In the genomic region with DNA sequence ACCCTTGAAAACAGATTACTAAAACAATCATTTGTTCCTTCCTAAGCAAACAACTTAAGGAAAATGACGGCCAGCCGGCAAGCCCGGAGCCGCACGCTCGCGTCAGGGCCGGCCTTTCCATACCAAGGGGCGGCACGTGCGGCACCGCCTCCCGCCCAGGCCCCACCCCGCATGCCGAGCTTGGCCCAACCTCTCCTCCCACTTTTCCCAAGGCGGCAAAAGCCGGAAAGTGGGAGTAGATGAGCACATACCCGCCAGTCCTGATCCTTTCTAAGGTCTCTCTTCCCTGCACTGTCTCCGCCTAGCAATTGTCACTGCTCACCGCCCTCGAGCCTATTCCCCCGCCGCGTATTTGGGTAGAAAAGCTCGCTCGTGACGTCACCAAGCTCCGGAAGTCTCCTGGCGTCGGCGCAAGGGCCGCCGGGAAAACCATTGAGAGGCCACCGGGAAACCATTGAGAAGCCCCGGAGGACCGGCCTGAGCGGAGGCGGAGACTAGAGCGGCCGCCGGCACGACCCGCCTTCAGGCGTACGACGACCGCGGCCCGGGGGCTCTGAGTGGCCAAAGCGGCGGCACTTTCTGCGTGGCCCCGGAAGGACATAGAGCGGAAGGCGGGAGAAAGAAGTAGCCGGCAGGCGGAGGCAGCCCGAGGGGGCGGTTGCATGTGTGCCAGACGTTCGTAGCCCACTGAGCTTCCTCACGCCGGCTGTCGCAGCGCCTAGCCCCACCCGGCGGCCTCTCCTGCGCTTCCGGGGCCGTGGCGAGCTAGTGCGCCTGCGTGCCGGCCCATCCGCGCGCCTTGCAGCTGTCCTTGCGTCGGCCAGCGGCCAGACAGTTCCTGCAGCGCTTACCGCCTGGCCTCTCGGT, we compare ENCODE assay signal across 8 cellular contexts. TPM values are rescaled to one million over a fixed set of nuclear protein-coding genes. Genes with fewer than 3 reads are reported as not detected.
DNase-seq lines count a peak whose midpoint lies in the region; ATAC-seq, FAIRE-seq and TF ChIP-seq lines count a peak whose summit lies in the region.

A gene with protein sequence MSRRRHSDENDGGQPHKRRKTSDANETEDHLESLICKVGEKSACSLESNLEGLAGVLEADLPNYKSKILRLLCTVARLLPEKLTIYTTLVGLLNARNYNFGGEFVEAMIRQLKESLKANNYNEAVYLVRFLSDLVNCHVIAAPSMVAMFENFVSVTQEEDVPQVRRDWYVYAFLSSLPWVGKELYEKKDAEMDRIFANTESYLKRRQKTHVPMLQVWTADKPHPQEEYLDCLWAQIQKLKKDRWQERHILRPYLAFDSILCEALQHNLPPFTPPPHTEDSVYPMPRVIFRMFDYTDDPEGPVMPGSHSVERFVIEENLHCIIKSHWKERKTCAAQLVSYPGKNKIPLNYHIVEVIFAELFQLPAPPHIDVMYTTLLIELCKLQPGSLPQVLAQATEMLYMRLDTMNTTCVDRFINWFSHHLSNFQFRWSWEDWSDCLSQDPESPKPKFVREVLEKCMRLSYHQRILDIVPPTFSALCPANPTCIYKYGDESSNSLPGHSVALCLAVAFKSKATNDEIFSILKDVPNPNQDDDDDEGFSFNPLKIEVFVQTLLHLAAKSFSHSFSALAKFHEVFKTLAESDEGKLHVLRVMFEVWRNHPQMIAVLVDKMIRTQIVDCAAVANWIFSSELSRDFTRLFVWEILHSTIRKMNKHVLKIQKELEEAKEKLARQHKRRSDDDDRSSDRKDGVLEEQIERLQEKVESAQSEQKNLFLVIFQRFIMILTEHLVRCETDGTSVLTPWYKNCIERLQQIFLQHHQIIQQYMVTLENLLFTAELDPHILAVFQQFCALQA (plus strand): TSS at position 830 of the 867 bp plus-strand sequence. CDS start 61 bp downstream, outside the sequence.
A gene (minus strand): TSS at position 377 of the 867 bp plus-strand sequence. CDS start 5,806 bp downstream, outside the sequence.

- FAIRE-seq in D721Med (lab: Jason Lieb, UNC) = no peak

- peak within 1 kb of the TSS; percentile 97 for H3K4me3 ChIP-seq in OCI-LY7 (ENCODE audit: low read depth, low read length, poor library complexity, severe bottlenecking)
- H3K4me3 ChIP-seq in mononuclear cell (ENCODE audit: low read length) = peak within 1 kb of the TSS; percentile 92

- peaks cover 90% of the 10 kb centered on the region for H3K79me2 ChIP-seq in OCI-LY7 (ENCODE audit: insufficient read depth, low read depth, low read length)

- no peaks in the 10 kb centered on the region for H3K27me3 ChIP-seq in mononuclear cell (ENCODE audit: insufficient read depth, low read length)

- peaks cover 26% of the 10 kb centered on the region for H4K20me1 ChIP-seq in OCI-LY7 (ENCODE audit: insufficient read depth, low read length)

- CTCF ChIA-PET in OCI-LY7 (lab: Charles Lee; ENCODE audit: unreplicated experiment) = interaction anchor here (0.6 to 1.3 kb wide), 6 partner anchors 12 to 795 kb away, joined by 3 to 7 read pairs (median 4); a partner anchor contains a TSS

- peak; percentile 40 for DNase-seq in D721Med (ENCODE audit: insufficient read length, low spot score)
- peak; percentile 80 for DNase-seq in HuH-7.5 (ENCODE audit: low spot score)
- DNase-seq in OCI-LY7 (ENCODE audit: low spot score) = peak; percentile 99
- DNase-seq in activated T-cell treated with anti-CD3 and anti-CD28 coated beads for 1 hour (ENCODE audit: low read depth) = peak; percentile 90
- DNase-seq in epidermal melanocyte (ENCODE audit: insufficient read length, low spot score) = peak; percentile 61
- DNase-seq in stimulated activated CD8-positive, alpha-beta memory T cell treated with anti-CD3 and anti-CD28 coated beads, Interleukin-4, amount 100 ng/mL, for 1 hour (ENCODE audit: low read depth in 2 of 2, low spot score in 1 of 2) = peak; percentile 93

- H2AFZ ChIP-seq in OCI-LY7 (ENCODE audit: low read length) = peak within 1 kb of the TSS; percentile 82

- H3K9me2 ChIP-seq in OCI-LY7 (ENCODE audit: insufficient read depth, low read length) = no peaks in the 10 kb centered on the region

- H3K4me2 ChIP-seq in OCI-LY7 (ENCODE audit: low read length) = peak within 1 kb of the TSS; percentile 75

- intact Hi-C loops in OCI-LY7 (cut with micrococcal nuclease; ENCODE audit: unreplicated experiment) = loop anchor here (1.0 to 10.0 kb wide), 5 partner anchors 64 to 1756 kb away; a partner anchor contains a TSS

- H3K9me3 ChIP-seq in OCI-LY7 (ENCODE audit: low read length) (no peaks in the 10 kb centered on the region), mononuclear cell (ENCODE audit: low read depth, low read length) (no peaks in the 10 kb centered on the region)

- TF ChIP-seq CTCF in D721Med (IDR thresholded peaks at IDR 0.05; ENCODE audit: insufficient read depth, missing control alignments) = no peak
- TF ChIP-seq CTCF in OCI-LY7 (conservative IDR thresholded peaks at IDR 0.05; ENCODE audit: low read length) = no peak

- H3K4me1 ChIP-seq in OCI-LY7 (ENCODE audit: insufficient read depth, low read length, poor library complexity, severe bottlenecking) (peaks cover 41% of the 10 kb centered on the region), mononuclear cell (ENCODE audit: insufficient read depth, low read length) (peaks cover 43% of the 10 kb centered on the region)

- POLR2A ChIA-PET in OCI-LY7 (lab: Charles Lee) = interaction anchor here (0.5 to 2.8 kb wide), 19 partner anchors 9 to 780 kb away, joined by 3 to 22 read pairs (median 4); a partner anchor contains a TSS

- BruUV-seq in OCI-LY7 (replicated peaks; lab: Mats Ljungman, UMichigan) = no TSS peak

- peak; percentile 82 for ATAC-seq in GM21526 (IDR thresholded peaks at IDR 0.05; ENCODE audit: low FRiP score, unreplicated experiment)

- H3K27ac ChIP-seq in OCI-LY7 (ENCODE audit: low read depth, low read length, poor library complexity, severe bottlenecking) = peak within 1 kb of the TSS; percentile 89

- peaks cover 35% of the 10 kb centered on the region for H3K36me3 ChIP-seq in OCI-LY7 (ENCODE audit: insufficient read depth, low read length)

RNA-seq across cellular contexts. Expression of the first gene that starts in this region (rescaled TPM):
- total RNA-seq in OCI-LY7 (2014; rRNA removed; shearing (Covaris generic)) = 35.8 and 37.8 TPM in 2 replicates
- total RNA-seq in OCI-LY7 (2022) = 54.7 and 57.5 TPM in 2 replicates
- total RNA-seq in mononuclear cell = 35.3 TPM

RNA-seq across cellular contexts. Expression of the second gene that starts in this region (rescaled TPM):
- total RNA-seq in OCI-LY7 (2014; rRNA removed; shearing (Covaris generic)) = 15.8 and 17.1 TPM in 2 replicates
- total RNA-seq in OCI-LY7 (2022) (22.0 and 24.1 TPM in 2 replicates), mononuclear cell (10.5 TPM)

Comparison
In these comparisons a context has a peak if more than half of its experiments do, and no peak if none do; other contexts are left out.
1. Peak in every context shown above with its lines: DNase-seq, ATAC-seq, H3K4me3 ChIP-seq and H3K27ac ChIP-seq.
2. DNase-seq: peak in every context shown above with its lines; median percentile 99 in OCI-LY7; 93 in stimulated activated CD8-positive, alpha-beta memory T cell treated with anti-CD3 and anti-CD28 coated beads, Interleukin-4, amount 100 ng/mL, for 1 hour; 90 in activated T-cell treated with anti-CD3 and anti-CD28 coated beads for 1 hour; 80 in HuH-7.5; 61 in epidermal melanocyte; 40 in D721Med.